23 cellular contexts compared by ENCODE assay signal in genomic region chr5:176877793-176878331, GRCh38. TPM values are rescaled to one million over a fixed set of nuclear protein-coding genes. Genes with fewer than 3 reads are reported as not detected.
DNase-seq lines count a peak whose midpoint lies in the region; ATAC-seq, FAIRE-seq and TF ChIP-seq lines count a peak whose summit lies in the region.
"Had no signal": no experiment of that assay in that cellular context is flagged by ENCODE, and none has a peak within 500 bp of the region (broad histone marks: within the 10 kb centered on the region; RNA-seq: fewer than 3 reads in every experiment).

No MANE protein-coding gene starts in this region.

- H3K9ac ChIP-seq in H1 (replicated peaks in 1 of 4; ENCODE audit: extremely low read depth in 1 of 4, low read depth in 3 of 4, low read length in 3 of 4) (no peak overlapping the region), smooth muscle cell (ENCODE audit: low read depth) (no peak overlapping the region)
- H3K9ac ChIP-seq: GM23248 had no signal

- no peak overlapping the region for H4K5ac ChIP-seq in H1 (ENCODE audit: insufficient read length, low read depth, low read length)

- H3K9me3 Mint-ChIP-seq in stimulated activated memory B cell treated with anti-CD40 and anti-IgM and Interleukin-4, amounts not matched to agents 10 μg/mL and 1 μg/mL and 100 μg/mL, for 72 hours: peaks cover 5% of the 10 kb centered on the region

- no peak for FAIRE-seq in H1 (lab: Jason Lieb, UNC)
- FAIRE-seq: HepG2 had no signal

- H3K23me2 ChIP-seq in H1 (ENCODE audit: low read depth, low read length): no peaks in the 10 kb centered on the region

- H2AFZ ChIP-seq in H1 (ENCODE audit: low read length): no peak overlapping the region
- H2AFZ ChIP-seq in smooth muscle cell (ENCODE audit: low read depth): no peak overlapping the region
- H2AFZ ChIP-seq: GM23248, PC-9 had no signal

- H3K4ac ChIP-seq in H1 (replicated peaks; ENCODE audit: insufficient read length, low read depth, low read length): no peak overlapping the region

- H2BK15ac ChIP-seq in H1 (ENCODE audit: low read length): no peak overlapping the region

- peaks cover 12% of the 10 kb centered on the region for H3K4me1 Mint-ChIP-seq in stimulated activated memory B cell treated with anti-CD40 and anti-IgM and Interleukin-4, amounts not matched to agents 10 μg/mL and 1 μg/mL and 100 μg/mL, for 72 hours

- 94% methylated on average over 16 of the region's 21 CpGs; no CpG with 5 or more reads in 1 of the 2 experiments for WGBS in H1 (ENCODE audit: extremely low coverage in 1 of 2, insufficient coverage in 1 of 2, insufficient read length in 1 of 2, insufficient replicate concordance in 2 of 2, low coverage in 1 of 2, low lambda C conversion rate in 2 of 2, missing lambda C conversion rate in 1 of 2), 2 experiments
- WGBS in tibial nerve, 2 donors: 27 to 65% methylated on average over 2 to 3 of the region's 21 CpGs
- 89% methylated on average over 20 of the region's 21 CpGs for WGBS in smooth muscle cell (ENCODE audit: low lambda C conversion rate)

- no peak for ATAC-seq in stimulated activated memory B cell treated with anti-CD40 and anti-IgM and Interleukin-4, amounts not matched to agents 10 μg/mL and 1 μg/mL and 100 μg/mL, for 72 hours
- ATAC-seq: HCT116, HepG2 had no signal

- peaks cover 62% of the 10 kb centered on the region for H3K27me3 Mint-ChIP-seq in stimulated activated memory B cell treated with anti-CD40 and anti-IgM and Interleukin-4, amounts not matched to agents 10 μg/mL and 1 μg/mL and 100 μg/mL, for 72 hours

- H3K14ac ChIP-seq in H1 (ENCODE audit: insufficient read length): no peak overlapping the region

- no peak overlapping the region for H3K23ac ChIP-seq in H1 (ENCODE audit: insufficient read length)

- H4K8ac ChIP-seq in H1 (ENCODE audit: extremely low read depth, insufficient read depth, low read length): no peak overlapping the region; the same call in 1 of the 2 replicates

- 0 out of 2 replicates have a peak overlapping the region, but pooled peaks have one; percentile 68 for H2BK12ac ChIP-seq in H1 (ENCODE audit: low read depth, low read length)

- H3K27ac Mint-ChIP-seq in stimulated activated memory B cell treated with anti-CD40 and anti-IgM and Interleukin-4, amounts not matched to agents 10 μg/mL and 1 μg/mL and 100 μg/mL, for 72 hours: no peak overlapping the region
- H3K27ac Mint-ChIP-seq: CD4-positive, CD25-positive, alpha-beta regulatory T cell had no signal

- TF ChIP-seq EP300 in H1 (IDR thresholded peaks at IDR 0.05; ENCODE audit: borderline replicate concordance in 1 of 2, low read depth in 2 of 2, low read length in 2 of 2): no peak
- no peak for TF ChIP-seq EP300 in tibial nerve (IDR thresholded peaks at IDR 0.05)

- TF ChIP-seq CTCF in H1 (IDR thresholded peaks at IDR 0.05; ENCODE audit: control extremely low read depth in 1 of 3, insufficient read depth in 1 of 3, low read depth in 1 of 3, low read length in 3 of 3) (no peak), tibial nerve (IDR thresholded peaks at IDR 0.05) (no peak), smooth muscle cell (IDR thresholded peaks at IDR 0.05; ENCODE audit: borderline replicate concordance, insufficient read depth, poor library complexity, severe bottlenecking) (no peak)

- H3K4me3 ChIP-seq in H1 (ENCODE audit: extremely low read depth in 1 of 4, insufficient read depth in 2 of 4, low read depth in 3 of 4, low read length in 4 of 4) (no peak overlapping the region), tibial nerve (no peak overlapping the region), smooth muscle cell (no peak overlapping the region)
- H3K4me3 ChIP-seq: GM23248, PC-9, SK-N-MC had no signal

- no peaks in the 10 kb centered on the region for H3K36me3 Mint-ChIP-seq in stimulated activated memory B cell treated with anti-CD40 and anti-IgM and Interleukin-4, amounts not matched to agents 10 μg/mL and 1 μg/mL and 100 μg/mL, for 72 hours
- H3K36me3 Mint-ChIP-seq: CD4-positive, CD25-positive, alpha-beta regulatory T cell had no signal

- H3K27ac ChIP-seq in H1 (ENCODE audit: low read depth, low read length) (no peak overlapping the region), tibial nerve (no peak overlapping the region), smooth muscle cell (ENCODE audit: low read depth) (no peak overlapping the region)
- H3K27ac ChIP-seq: GM23248, PC-9, SK-N-MC had no signal

- peak overlapping the region; percentile 48; the same call in 1 of the 2 replicates for H3K18ac ChIP-seq in H1 (ENCODE audit: extremely low read depth, low read length)

- DNase-seq in NCI-H748 (lab: John Stamatoyannopoulos, UW; ENCODE audit: unreplicated experiment) (peak; percentile 47), NCI-H748 treated with DMSO at 0.1 percent for 48 hours (lab: John Stamatoyannopoulos, UW) (no peak), NCI-H510A (lab: John Stamatoyannopoulos, UW) (peak; percentile 75), H1 (ENCODE audit: low read depth in 1 of 2, low spot score in 2 of 2) (no peak), retina (peak; percentile 43), tibial nerve (ENCODE audit: low spot score in 2 of 2) (no peak), smooth muscle cell (lab: John Stamatoyannopoulos, UW; ENCODE audit: unreplicated experiment) (no peak)
- DNase-seq: 8988T; BE2C; CD4-positive, CD25-positive, alpha-beta regulatory T cell; DMS153; GDM1; GM23248; KBM-7; NCI-H2029; NCI-H2171 had no signal

- no peaks in the 10 kb centered on the region for H3F3A ChIP-seq in smooth muscle cell (ENCODE audit: low read depth)

- no peaks in the 10 kb centered on the region for H3K79me2 ChIP-seq in H1 (ENCODE audit: control insufficient read depth in 1 of 2, insufficient read depth in 2 of 2, low read length in 2 of 2)
- no peaks in the 10 kb centered on the region for H3K79me2 ChIP-seq in smooth muscle cell (ENCODE audit: low read depth)

- no peak overlapping the region for H3K56ac ChIP-seq in H1 (replicated peaks; ENCODE audit: insufficient read length, low read depth, low read length)

- no peak for TF ChIP-seq POLR2A in H1 (IDR thresholded peaks at IDR 0.05; ENCODE audit: control extremely low read depth in 1 of 2, low read depth in 2 of 2, low read length in 2 of 2)
- TF ChIP-seq POLR2A in tibial nerve (IDR thresholded peaks at IDR 0.05): no peak

- H3K4me2 ChIP-seq in H1 (ENCODE audit: insufficient read depth in 1 of 2, low read depth in 2 of 2, low read length in 2 of 2): no peak overlapping the region
- H3K4me2 ChIP-seq in smooth muscle cell: no peak overlapping the region
- H3K4me2 ChIP-seq: PC-9 had no signal

- H4K91ac ChIP-seq in H1 (replicated peaks; ENCODE audit: insufficient read length, low read length): no peak overlapping the region

- no peak overlapping the region for H2BK5ac ChIP-seq in H1 (ENCODE audit: low read depth, low read length)

- H3K4me3 Mint-ChIP-seq in stimulated activated memory B cell treated with anti-CD40 and anti-IgM and Interleukin-4, amounts not matched to agents 10 μg/mL and 1 μg/mL and 100 μg/mL, for 72 hours: no peak overlapping the region
- H3K4me3 Mint-ChIP-seq: CD4-positive, CD25-positive, alpha-beta regulatory T cell had no signal

- TF ChIP-seq RAD21 in H1 (IDR thresholded peaks at IDR 0.05 in 1 of 2, conservative IDR thresholded peaks at IDR 0.05 in 1 of 2; ENCODE audit: low read depth in 2 of 2, low read length in 2 of 2): no peak

- H3K36me3 ChIP-seq in H1 (ENCODE audit: control insufficient read depth in 2 of 4, insufficient read depth in 4 of 4, low read length in 3 of 4) (no peaks in the 10 kb centered on the region), tibial nerve (peaks cover 0 to 9% (median 0%) of the 10 kb centered on the region in 3 donors), smooth muscle cell (ENCODE audit: low read depth) (no peaks in the 10 kb centered on the region)

- H4K20me1 ChIP-seq in H1 (replicated peaks in 1 of 2; ENCODE audit: control insufficient read depth in 1 of 2, insufficient read depth in 2 of 2, low read length in 2 of 2) (no peaks in the 10 kb centered on the region), smooth muscle cell (ENCODE audit: low read depth) (no peaks in the 10 kb centered on the region)

- POLR2A ChIA-PET in H1 (lab: Charles Lee; ENCODE audit: partially characterized antibody): interaction anchor here (1.0 kb wide), 1 partner anchor 13 kb away, joined by 4 read pairs; no protein-coding TSS in a partner anchor

- H3K9me3 ChIP-seq in H1 (ENCODE audit: insufficient read depth in 2 of 2, low read depth in 1 of 2, low read length in 1 of 2) (no peaks in the 10 kb centered on the region), tibial nerve (no peaks in the 10 kb centered on the region), smooth muscle cell (replicated peaks; ENCODE audit: low read depth) (no peaks in the 10 kb centered on the region)
- H3K9me3 ChIP-seq: BE2C had no signal

- no peaks in the 10 kb centered on the region for H3K27me3 ChIP-seq in H1 (replicated peaks in 1 of 4; ENCODE audit: control insufficient read depth in 3 of 4, extremely low read depth in 1 of 4, insufficient read depth in 3 of 4, low read length in 3 of 4)
- H3K27me3 ChIP-seq in tibial nerve: peaks cover 0 to 38% of the 10 kb centered on the region in 2 donors
- peaks cover 25% of the 10 kb centered on the region for H3K27me3 ChIP-seq in smooth muscle cell (ENCODE audit: low read depth)
- H3K27me3 ChIP-seq: BE2C had no signal

- H3K79me1 ChIP-seq in H1 (ENCODE audit: low read depth, low read length): no peaks in the 10 kb centered on the region

- H2BK120ac ChIP-seq in H1 (replicated peaks; ENCODE audit: low read depth, low read length): no peak overlapping the region

- H3K4me1 ChIP-seq in H1 (replicated peaks in 1 of 4; ENCODE audit: control insufficient read depth in 3 of 4, insufficient read depth in 4 of 4, low read length in 3 of 4) (peaks cover 0 to 4% (median 1%) of the 10 kb centered on the region in 4 experiments; a peak in 3 of 7 replicates), tibial nerve (no peaks in the 10 kb centered on the region), smooth muscle cell (ENCODE audit: low read depth) (no peaks in the 10 kb centered on the region)

- CTCF ChIA-PET in H1 (lab: Charles Lee; ENCODE audit: partially characterized antibody): interaction anchor here (1.2 to 7.2 kb wide), 15 partner anchors 8 to 386 kb away, joined by 3 to 39 read pairs (median 4); partner anchors contain the start of gene HK3

- H2AK5ac ChIP-seq in H1 (ENCODE audit: low read depth, low read length): no peak overlapping the region

- no peak overlapping the region for H2BK20ac ChIP-seq in H1 (ENCODE audit: low read length)

RNA-seq across cellular contexts. Expression of gene HK3, which starts 21.3 kb away (rescaled TPM):
- total RNA-seq in H1 (2021; fragmentation: NEBNext Ultra II Directional; extraction: Animal tissue kit (Norgen Biotek cat#: 25700)): not detected in 2 replicates
- polyA plus RNA-seq in H1 (2011; rRNA removed) (not detected in 2 replicates), smooth muscle cell (not detected in 2 replicates)
- 0.04 TPM for polyA plus RNA-seq in H1 (2011; cell fraction: cytosol; rRNA removed)
- polyA plus RNA-seq in H1 (2011; cell fraction: nucleus; rRNA removed): 0.10 TPM
- polyA plus RNA-seq in H1 (2012, experiment 1 of 2): not detected in 4 replicates
- not detected for polyA plus RNA-seq in H1 (2012, experiment 2 of 2)
- polyA plus RNA-seq in H1 (2013, experiment 1 of 2): not detected
- not detected for polyA plus RNA-seq in H1 (2013, experiment 2 of 2)
- polyA minus RNA-seq in H1 (2011; rRNA and poly(A)+ RNA removed): 0.24 TPM in 1 of 2 replicates, not detected in the other
- not detected for polyA minus RNA-seq in H1 (2011; cell fraction: cytosol; rRNA and poly(A)+ RNA removed)
- polyA minus RNA-seq in H1 (2011; cell fraction: nucleus; rRNA and poly(A)+ RNA removed): not detected
- total RNA-seq in tibial nerve (10 to 100 TPM in 2 of 4 donors, 1 to 10 TPM in 2; 6.7 to 24.0 (median 15.0) TPM), smooth muscle cell (0.49 TPM in 1 of 2 replicates, not detected in the other)
- total RNA-seq: Daoy, GM23248, HepG2, NCI-H460, PC-9 had no signal
- polyA plus RNA-seq: GM23248, HepG2 had no signal

Comparison
In these comparisons a context has a peak if more than half of its experiments do, and no peak if none do; other contexts are left out.
1. DNase-seq: peak in NCI-H748 (single experiment), NCI-H510A (single experiment) and retina (single experiment); none in NCI-H748 treated with DMSO at 0.1 percent for 48 hours (single experiment), H1 (0 of 2), tibial nerve (0 of 2) and smooth muscle cell (single experiment).